Comparison of ENCODE assay signal across 32 cellular contexts in genomic region chr16:18069683-18070082, GRCh38.
"Had no signal": no experiment of that assay in that cellular context is flagged by ENCODE, and none has a peak within 500 bp of the region (broad histone marks: within the 10 kb centered on the region; RNA-seq: fewer than 3 reads in every experiment).

No MANE protein-coding gene starts in this region.

- FAIRE-seq: astrocyte, TTC549 had no signal

- DNase-seq: activated B cell treated with CpG ODN at 0.5 μM for 24 hours; activated CD4-positive, alpha-beta memory T cell treated with anti-CD3 and anti-CD28 coated beads for 36 hours; activated CD4-positive, alpha-beta T cell treated with anti-CD3 and anti-CD28 coated beads for 4 hours; activated CD4-positive, alpha-beta T cell treated with anti-CD3 and anti-CD28 coated beads, Interleukin-2, amount 50 U/mL, for 1 hour; activated CD4-positive, alpha-beta T cell treated with anti-CD3 and anti-CD28 coated beads, Interleukin-2, amount 50 U/mL, for 4 hours; activated CD4-positive, CD25-positive, alpha-beta regulatory T cell treated with anti-CD3 and anti-CD28 coated beads, Interleukin-2, amount 50 U/mL, for 72 hours; activated CD8-positive, alpha-beta memory T cell treated with anti-CD3 and anti-CD28 coated beads, Interleukin-2, amount 50 U/mL, for 4 hours; activated CD8-positive, alpha-beta T cell treated with anti-CD3 and anti-CD28 coated beads for 36 hours; activated effector memory CD4-positive, alpha-beta T cell treated with anti-CD3 and anti-CD28 coated beads, Interleukin-2, amount 50 U/mL, for 16 hours; activated gamma-delta T cell treated with Interleukin-2 at 50 U/mL for 16 hours; activated naive CD4-positive, alpha-beta T cell; activated naive CD4-positive, alpha-beta T cell treated with anti-CD3 and anti-CD28 coated beads for 36 hours; activated naive CD4-positive, alpha-beta T cell treated with anti-CD3 and anti-CD28 coated beads, Interleukin-2, amount 50 U/mL, for 16 hours; activated naive CD8-positive, alpha-beta T cell treated with anti-CD3 and anti-CD28 coated beads for 36 hours; activated T-cell treated with anti-CD3 and anti-CD28 coated beads for 4 hours; activated T-cell treated with anti-CD3 and anti-CD28 coated beads, Interleukin-2, amount 50 U/mL, for 1 hour; activated T-cell treated with anti-CD3 and anti-CD28 coated beads, Interleukin-2, amount 50 U/mL, for 4 hours; activated T-cell treated with anti-CD3 and anti-CD28 coated beads, Interleukin-2, amount 50 U/mL, for 72 hours; adrenal gland; amniotic stem cell; aorta; body of pancreas; brain microvascular endothelial cell; central memory CD4-positive, alpha-beta T cell; T-helper 2 cell; T-helper 9 cell had no signal

- H3K27ac ChIP-seq: adrenal gland, body of pancreas, brain microvascular endothelial cell, breast epithelium, VCaP had no signal

- H3K27me3 ChIP-seq: adrenal gland, body of pancreas, brain microvascular endothelial cell had no signal

- H3K36me3 ChIP-seq: adrenal gland, brain microvascular endothelial cell, breast epithelium had no signal

- H3K4me3 ChIP-seq: adrenal gland, body of pancreas, breast epithelium had no signal

- ATAC-seq: activated CD8-positive, alpha-beta T cell treated with anti-CD3 and anti-CD28 coated beads for 36 hours; activated naive CD4-positive, alpha-beta T cell treated with anti-CD3 and anti-CD28 coated beads, Interleukin-2, amount 50 U/mL, for 72 hours; activated T-cell treated with anti-CD3 and anti-CD28 coated beads, Interleukin-2, amount 50 U/mL, for 4 hours; activated T-cell treated with anti-CD3 and anti-CD28 coated beads, Interleukin-2, amount 50 U/mL, for 72 hours; activated T-helper 17 cell treated with anti-CD3 and anti-CD28 coated beads, Interleukin-2, amount 50 U/mL, for 72 hours; body of pancreas had no signal

- H3K9me3 ChIP-seq: adrenal gland had no signal

- H3K4me1 ChIP-seq: adrenal gland, body of pancreas, breast epithelium had no signal
